Comparison of ENCODE assay signal across 2 cellular contexts in genomic region chr14:68541128-68541896, GRCh38.
TF ChIP-seq lines count a peak whose summit lies in the region.

No MANE protein-coding gene starts in this region.

TF ChIP-seq in HEK293, 187 proteins besides CTCF, POLR2A, EP300 and RAD21 (continued from another document):
- TF ChIP-seq, protein P1, sequence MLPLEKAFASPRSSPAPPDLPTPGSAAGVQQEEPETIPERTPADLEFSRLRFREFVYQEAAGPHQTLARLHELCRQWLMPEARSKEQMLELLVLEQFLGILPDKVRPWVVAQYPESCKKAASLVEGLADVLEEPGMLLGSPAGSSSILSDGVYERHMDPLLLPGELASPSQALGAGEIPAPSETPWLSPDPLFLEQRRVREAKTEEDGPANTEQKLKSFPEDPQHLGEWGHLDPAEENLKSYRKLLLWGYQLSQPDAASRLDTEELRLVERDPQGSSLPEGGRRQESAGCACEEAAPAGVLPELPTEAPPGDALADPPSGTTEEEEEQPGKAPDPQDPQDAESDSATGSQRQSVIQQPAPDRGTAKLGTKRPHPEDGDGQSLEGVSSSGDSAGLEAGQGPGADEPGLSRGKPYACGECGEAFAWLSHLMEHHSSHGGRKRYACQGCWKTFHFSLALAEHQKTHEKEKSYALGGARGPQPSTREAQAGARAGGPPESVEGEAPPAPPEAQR (tag by site-specific recombination; IDR thresholded peaks at IDR 0.05) = no peak
- peak; percentile 57 for TF ChIP-seq ZBTB17 (tag by site-specific recombination; IDR thresholded peaks at IDR 0.05)
- TF ChIP-seq, protein P2, sequence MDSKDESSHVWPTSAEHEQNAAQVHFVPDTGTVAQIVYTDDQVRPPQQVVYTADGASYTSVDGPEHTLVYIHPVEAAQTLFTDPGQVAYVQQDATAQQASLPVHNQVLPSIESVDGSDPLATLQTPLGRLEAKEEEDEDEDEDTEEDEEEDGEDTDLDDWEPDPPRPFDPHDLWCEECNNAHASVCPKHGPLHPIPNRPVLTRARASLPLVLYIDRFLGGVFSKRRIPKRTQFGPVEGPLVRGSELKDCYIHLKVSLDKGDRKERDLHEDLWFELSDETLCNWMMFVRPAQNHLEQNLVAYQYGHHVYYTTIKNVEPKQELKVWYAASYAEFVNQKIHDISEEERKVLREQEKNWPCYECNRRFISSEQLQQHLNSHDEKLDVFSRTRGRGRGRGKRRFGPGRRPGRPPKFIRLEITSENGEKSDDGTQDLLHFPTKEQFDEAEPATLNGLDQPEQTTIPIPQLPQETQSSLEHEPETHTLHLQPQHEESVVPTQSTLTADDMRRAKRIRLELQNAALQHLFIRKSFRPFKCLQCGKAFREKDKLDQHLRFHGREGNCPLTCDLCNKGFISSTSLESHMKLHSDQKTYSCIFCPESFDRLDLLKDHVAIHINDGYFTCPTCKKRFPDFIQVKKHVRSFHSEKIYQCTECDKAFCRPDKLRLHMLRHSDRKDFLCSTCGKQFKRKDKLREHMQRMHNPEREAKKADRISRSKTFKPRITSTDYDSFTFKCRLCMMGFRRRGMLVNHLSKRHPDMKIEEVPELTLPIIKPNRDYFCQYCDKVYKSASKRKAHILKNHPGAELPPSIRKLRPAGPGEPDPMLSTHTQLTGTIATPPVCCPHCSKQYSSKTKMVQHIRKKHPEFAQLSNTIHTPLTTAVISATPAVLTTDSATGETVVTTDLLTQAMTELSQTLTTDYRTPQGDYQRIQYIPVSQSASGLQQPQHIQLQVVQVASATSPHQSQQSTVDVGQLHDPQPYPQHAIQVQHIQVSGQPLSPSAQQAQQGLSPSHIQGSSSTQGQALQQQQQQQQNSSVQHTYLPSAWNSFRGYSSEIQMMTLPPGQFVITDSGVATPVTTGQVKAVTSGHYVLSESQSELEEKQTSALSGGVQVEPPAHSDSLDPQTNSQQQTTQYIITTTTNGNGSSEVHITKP (tag by site-specific recombination; IDR thresholded peaks at IDR 0.05) = 0 out of 2 replicates have a peak, but pooled peaks have one; percentile 21
- TF ChIP-seq, protein P3, sequence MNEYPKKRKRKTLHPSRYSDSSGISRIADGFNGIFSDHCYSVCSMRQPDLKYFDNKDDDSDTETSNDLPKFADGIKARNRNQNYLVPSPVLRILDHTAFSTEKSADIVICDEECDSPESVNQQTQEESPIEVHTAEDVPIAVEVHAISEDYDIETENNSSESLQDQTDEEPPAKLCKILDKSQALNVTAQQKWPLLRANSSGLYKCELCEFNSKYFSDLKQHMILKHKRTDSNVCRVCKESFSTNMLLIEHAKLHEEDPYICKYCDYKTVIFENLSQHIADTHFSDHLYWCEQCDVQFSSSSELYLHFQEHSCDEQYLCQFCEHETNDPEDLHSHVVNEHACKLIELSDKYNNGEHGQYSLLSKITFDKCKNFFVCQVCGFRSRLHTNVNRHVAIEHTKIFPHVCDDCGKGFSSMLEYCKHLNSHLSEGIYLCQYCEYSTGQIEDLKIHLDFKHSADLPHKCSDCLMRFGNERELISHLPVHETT (tag by site-specific recombination; IDR thresholded peaks at IDR 0.05) = no peak
- no peak for TF ChIP-seq ZNF621 (tag by site-specific recombination; IDR thresholded peaks at IDR 0.05)
- no peak for TF ChIP-seq ZSCAN16 (tag by site-specific recombination; IDR thresholded peaks at IDR 0.05)
- TF ChIP-seq ZNF629 (tag by site-specific recombination; IDR thresholded peaks at IDR 0.05) = no peak
- TF ChIP-seq ZNF423 (tag by site-specific recombination; IDR thresholded peaks at IDR 0.05) = no peak
- TF ChIP-seq ZNF157 (tag by site-specific recombination; IDR thresholded peaks at IDR 0.05) = no peak
- TF ChIP-seq ZNF350 (tag by site-specific recombination; IDR thresholded peaks at IDR 0.05) = no peak
- no peak for TF ChIP-seq ZNF391 (tag by site-specific recombination; IDR thresholded peaks at IDR 0.05; ENCODE audit: borderline replicate concordance, low read depth)
- TF ChIP-seq, protein P4, sequence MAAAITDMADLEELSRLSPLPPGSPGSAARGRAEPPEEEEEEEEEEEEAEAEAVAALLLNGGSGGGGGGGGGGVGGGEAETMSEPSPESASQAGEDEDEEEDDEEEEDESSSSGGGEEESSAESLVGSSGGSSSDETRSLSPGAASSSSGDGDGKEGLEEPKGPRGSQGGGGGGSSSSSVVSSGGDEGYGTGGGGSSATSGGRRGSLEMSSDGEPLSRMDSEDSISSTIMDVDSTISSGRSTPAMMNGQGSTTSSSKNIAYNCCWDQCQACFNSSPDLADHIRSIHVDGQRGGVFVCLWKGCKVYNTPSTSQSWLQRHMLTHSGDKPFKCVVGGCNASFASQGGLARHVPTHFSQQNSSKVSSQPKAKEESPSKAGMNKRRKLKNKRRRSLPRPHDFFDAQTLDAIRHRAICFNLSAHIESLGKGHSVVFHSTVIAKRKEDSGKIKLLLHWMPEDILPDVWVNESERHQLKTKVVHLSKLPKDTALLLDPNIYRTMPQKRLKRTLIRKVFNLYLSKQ (tag by site-specific recombination; IDR thresholded peaks at IDR 0.05; ENCODE audit: borderline replicate concordance) = no peak
TF ChIP-seq in HEK293: peak in this region for 2.

TF ChIP-seq in K562, 482 proteins besides CTCF, POLR2A, EP300 and RAD21 (continued from another document):
- TF ChIP-seq, protein P2 (IDR thresholded peaks at IDR 0.05; ENCODE audit: partially characterized antibody) = peak; percentile 44
- TF ChIP-seq PBX2 (CRISPR knock-in tag; IDR thresholded peaks at IDR 0.05; ENCODE audit: low read depth) (no peak), PBX2 (tag; conservative IDR thresholded peaks at IDR 0.05; ENCODE audit: low read depth) (peak; percentile 35; the same call in 1 of the 2 replicates)
